19 cellular contexts compared by ENCODE assay signal in genomic region chr20:48820649-48820973, GRCh38. TPM values are rescaled to one million over a fixed set of nuclear protein-coding genes. Genes with fewer than 3 reads are reported as not detected.
DNase-seq lines count a peak whose midpoint lies in the region; ATAC-seq and TF ChIP-seq lines count a peak whose summit lies in the region.
"Had no signal": no experiment of that assay in that cellular context is flagged by ENCODE, and none has a peak within 500 bp of the region (broad histone marks: within the 10 kb centered on the region; RNA-seq: fewer than 3 reads in every experiment).

No MANE protein-coding gene starts in this region.

- H3K4me2 ChIP-seq in DOHH2 (ENCODE audit: low read length): peak overlapping the region; percentile 78
- H3K4me2 ChIP-seq: neural progenitor cell had no signal

- H3F3A ChIP-seq in DOHH2 (ENCODE audit: control insufficient read depth, insufficient read depth): peaks cover 38% of the 10 kb centered on the region

- POLR2A ChIA-PET in activated naive CD8-positive, alpha-beta T cell treated with anti-CD3 and anti-CD28 coated beads, Interleukin-2, amount 10 ng/mL, durations not matched to agents 7 days and 5 days (lab: Charles Lee): interaction anchor here (0.6 to 3.0 kb wide), 6 partner anchors 7 to 105 kb away, joined by 3 to 19 read pairs (median 3); partner anchors contain the start of gene PREX1

- H3K36me3 ChIP-seq in DOHH2 (ENCODE audit: control insufficient read depth, low read length) (no peaks in the 10 kb centered on the region), neutrophil (peaks cover 86% of the 10 kb centered on the region)
- H3K36me3 ChIP-seq: adrenal gland, neural progenitor cell, right atrium auricular region, thyroid gland had no signal

- no peaks in the 10 kb centered on the region for H3K27me3 Mint-ChIP-seq in activated naive CD8-positive, alpha-beta T cell treated with anti-CD3 and anti-CD28 coated beads, Interleukin-2, amount 10 ng/mL, durations not matched to agents 7 days and 5 days

- no peak overlapping the region for H3K4me3 ChIP-seq in DOHH2 (ENCODE audit: low read length)
- H3K4me3 ChIP-seq in neutrophil (ENCODE audit: low read depth in 1 of 2, low read length in 1 of 2): peak overlapping the region; percentile 94 to 99
- H3K4me3 ChIP-seq: adrenal gland, neural progenitor cell, right atrium auricular region, thyroid gland had no signal

- H3K4me1 ChIP-seq in DOHH2 (ENCODE audit: control insufficient read depth, low read length) (peaks cover 96% of the 10 kb centered on the region), neutrophil (ENCODE audit: control insufficient read depth in 1 of 2, insufficient read depth in 1 of 2, low read depth in 1 of 2, low read length in 1 of 2) (peaks cover 95 to 98% of the 10 kb centered on the region in 2 experiments)

- H3K9me3 Mint-ChIP-seq in activated naive CD8-positive, alpha-beta T cell treated with anti-CD3 and anti-CD28 coated beads, Interleukin-2, amount 10 ng/mL, durations not matched to agents 7 days and 5 days: no peaks in the 10 kb centered on the region
- H3K9me3 Mint-ChIP-seq: neural progenitor cell had no signal

- peaks cover 85% of the 10 kb centered on the region for H3K4me1 Mint-ChIP-seq in activated naive CD8-positive, alpha-beta T cell treated with anti-CD3 and anti-CD28 coated beads, Interleukin-2, amount 10 ng/mL, durations not matched to agents 7 days and 5 days

- no peaks in the 10 kb centered on the region; the same call in 1 of the 2 replicates for H3K27me3 ChIP-seq in DOHH2 (ENCODE audit: control insufficient read depth, low read length)
- no peaks in the 10 kb centered on the region for H3K27me3 ChIP-seq in neutrophil
- H3K27me3 ChIP-seq: adrenal gland, right atrium auricular region, thyroid gland had no signal

- H4K20me1 ChIP-seq in DOHH2 (ENCODE audit: control insufficient read depth, insufficient read depth, low read depth, low read length): no peaks in the 10 kb centered on the region; the same call in 1 of the 2 replicates

- TF ChIP-seq CTCF in DOHH2 (IDR thresholded peaks at IDR 0.05; ENCODE audit: low read depth, low read length, poor library complexity, severe bottlenecking): no peak
- no peak for TF ChIP-seq CTCF in neutrophil (IDR thresholded peaks at IDR 0.05)

- no peaks in the 10 kb centered on the region for H3K9me2 ChIP-seq in DOHH2 (replicated peaks; ENCODE audit: control insufficient read depth, low read length)

- intact Hi-C loops in left cardiac atrium (cut with DNase I): loop anchor here in 1 of 2 donors (10.0 kb wide), 1 partner anchor 56 kb away; no protein-coding TSS in a partner anchor

- H3K36me3 Mint-ChIP-seq in activated naive CD8-positive, alpha-beta T cell treated with anti-CD3 and anti-CD28 coated beads, Interleukin-2, amount 10 ng/mL, durations not matched to agents 7 days and 5 days: peaks cover 37% of the 10 kb centered on the region

- no peaks in the 10 kb centered on the region for H3K9me3 ChIP-seq in DOHH2 (ENCODE audit: control insufficient read depth, insufficient read depth, low read length)
- H3K9me3 ChIP-seq in neutrophil: no peaks in the 10 kb centered on the region
- H3K9me3 ChIP-seq: adrenal gland, right atrium auricular region, thyroid gland had no signal

- peak; percentile 36 for DNase-seq in NK-92 treated with Interleukin-12 subunit alpha and Interleukin-12 subunit beta, amount 100 ng/mL, for 24 hours (lab: John Stamatoyannopoulos, UW)
- no peak for DNase-seq in NK-92 (lab: John Stamatoyannopoulos, UW; ENCODE audit: unreplicated experiment)
- no peak for DNase-seq in activated naive CD8-positive, alpha-beta T cell treated with anti-CD3 and anti-CD28 coated beads, Interleukin-2, amount 10 ng/mL, durations not matched to agents 7 days and 5 days
- DNase-seq in left cardiac atrium: no peak
- DNase-seq: adrenal gland; Kasumi-1; NCI-H146; NCI-H2227 treated with DMSO at 0.1 percent for 48 hours; SHP77; stimulated activated CD4-positive, alpha-beta T cell treated with anti-CD3 and anti-CD28 coated beads, Interleukin-2, amount 100 ng/mL, for 24 hours; thyroid gland had no signal

- H3K27ac ChIP-seq in DOHH2 (ENCODE audit: low read depth, low read length) (no peak overlapping the region), neutrophil (peak overlapping the region; percentile 99)
- H3K27ac ChIP-seq: 22Rv1, C4-2B, neural progenitor cell, right atrium auricular region, thyroid gland had no signal

- H3K4me3 Mint-ChIP-seq in activated naive CD8-positive, alpha-beta T cell treated with anti-CD3 and anti-CD28 coated beads, Interleukin-2, amount 10 ng/mL, durations not matched to agents 7 days and 5 days: peak overlapping the region; percentile 64

- no peaks in the 10 kb centered on the region for H3K79me2 ChIP-seq in DOHH2 (ENCODE audit: control insufficient read depth, low read length)

- H3K27ac Mint-ChIP-seq in activated naive CD8-positive, alpha-beta T cell treated with anti-CD3 and anti-CD28 coated beads, Interleukin-2, amount 10 ng/mL, durations not matched to agents 7 days and 5 days: peak overlapping the region; percentile 82

- no peak for ATAC-seq in activated naive CD8-positive, alpha-beta T cell treated with anti-CD3 and anti-CD28 coated beads, Interleukin-2, amount 10 ng/mL, durations not matched to agents 7 days and 5 days (ENCODE audit: low read depth)
- ATAC-seq in GM19397 (IDR thresholded peaks at IDR 0.05; ENCODE audit: unreplicated experiment) (no peak), GM21367 (IDR thresholded peaks at IDR 0.05; ENCODE audit: unreplicated experiment) (no peak), left cardiac atrium (no peak)

RNA-seq across cellular contexts. Expression of gene PREX1, which starts 7.2 kb away (rescaled TPM):
- 100 to 1,000 TPM; 142 to 147 TPM for total RNA-seq in activated naive CD8-positive, alpha-beta T cell treated with anti-CD3 and anti-CD28 coated beads, Interleukin-2, amount 10 ng/mL, durations not matched to agents 7 days and 5 days
- 10 to 100 TPM; 16.0 to 17.4 TPM for total RNA-seq in left cardiac atrium

Comparison
In these comparisons a context has a peak if more than half of its experiments do, and no peak if none do; other contexts are left out.
1. RNA of gene PREX1, which starts 7.2 kb away (total RNA-seq): 142 to 147 TPM in activated naive CD8-positive, alpha-beta T cell treated with anti-CD3 and anti-CD28 coated beads, Interleukin-2, amount 10 ng/mL, durations not matched to agents 7 days and 5 days; 16.0 to 17.4 TPM in left cardiac atrium; every median in the first group is over 4 times any median in the second.